ENCODE assay signal across 1 cellular context in genomic region chr10:86755740-86756510, GRCh38.
TF ChIP-seq lines count a peak whose summit lies in the region.

No MANE protein-coding gene starts in this region.

TF ChIP-seq in HEK293, 187 proteins besides CTCF, POLR2A, EP300 and RAD21 (continued from another document):
- TF ChIP-seq ZNF449 (tag by site-specific recombination; IDR thresholded peaks at IDR 0.05) (peak; percentile 70), KLF7 (tag by site-specific recombination; IDR thresholded peaks at IDR 0.05; ENCODE audit: borderline replicate concordance) (peak; percentile 26; the same call in 1 of the 2 replicates), ZNF677 (tag by site-specific recombination; IDR thresholded peaks at IDR 0.05) (0 out of 2 replicates have a peak, but pooled peaks have one; percentile 5), YY2 (tag by site-specific recombination; IDR thresholded peaks at IDR 0.05) (peak; percentile 61; the same call in 1 of the 2 replicates), ZBTB10 (tag by site-specific recombination; IDR thresholded peaks at IDR 0.05) (peak; percentile 69), ZNF76 (tag by site-specific recombination; IDR thresholded peaks at IDR 0.05; ENCODE audit: borderline replicate concordance, low read depth) (peak; percentile 50; the same call in 1 of the 2 replicates), ZNF394 (tag by site-specific recombination; IDR thresholded peaks at IDR 0.05; ENCODE audit: borderline replicate concordance) (peak; percentile 74), ZBTB8A (tag by site-specific recombination; IDR thresholded peaks at IDR 0.05) (peak; percentile 99), ZNF324 (tag by site-specific recombination; IDR thresholded peaks at IDR 0.05) (no peak; the same call in 1 of the 2 replicates), KLF17 (tag by site-specific recombination; IDR thresholded peaks at IDR 0.05) (peak; percentile 62; the same call in 1 of the 2 replicates), ZNF114 (tag by site-specific recombination; IDR thresholded peaks at IDR 0.05) (no peak), ZNF777 (tag by site-specific recombination; IDR thresholded peaks at IDR 0.05; ENCODE audit: borderline replicate concordance) (peak; percentile 20; the same call in 1 of the 2 replicates), ZNF473 (tag by site-specific recombination; IDR thresholded peaks at IDR 0.05) (no peak), ZSCAN23 (tag by site-specific recombination; IDR thresholded peaks at IDR 0.05) (0 out of 2 replicates have a peak, but pooled peaks have one; percentile 13), IKZF3 (tag by site-specific recombination; IDR thresholded peaks at IDR 0.05) (peak; percentile 82), ZNF501 (tag by site-specific recombination; IDR thresholded peaks at IDR 0.05) (peak; percentile 81), MZF1 (tag by site-specific recombination; IDR thresholded peaks at IDR 0.05; ENCODE audit: borderline replicate concordance) (peak; percentile 60; the same call in 1 of the 2 replicates), ZBTB17 (tag by site-specific recombination; IDR thresholded peaks at IDR 0.05) (peak; percentile 87), ZBTB11 (tag by site-specific recombination; conservative IDR thresholded peaks at IDR 0.05; ENCODE audit: low read depth) (peak; percentile 23; the same call in 1 of the 2 replicates), ZNF549 (tag by site-specific recombination; IDR thresholded peaks at IDR 0.05) (0 out of 2 replicates have a peak, but pooled peaks have one; percentile 4), ZFHX2 (tag by site-specific recombination; conservative IDR thresholded peaks at IDR 0.05) (peak; percentile 48; the same call in 1 of the 2 replicates), GLIS1 (tag by site-specific recombination; IDR thresholded peaks at IDR 0.05) (peak; percentile 29; the same call in 1 of the 2 replicates), ZNF335 (tag by site-specific recombination; conservative IDR thresholded peaks at IDR 0.05) (peak; percentile 98), TSHZ1 (tag by site-specific recombination; IDR thresholded peaks at IDR 0.05; ENCODE audit: borderline replicate concordance) (no peak), ZNF223 (tag by site-specific recombination; IDR thresholded peaks at IDR 0.05) (peak; percentile 95), ZNF366 (tag by site-specific recombination; conservative IDR thresholded peaks at IDR 0.05) (peak; percentile 21; the same call in 1 of the 2 replicates), ZNF175 (tag by site-specific recombination; IDR thresholded peaks at IDR 0.05) (no peak), KLF8 (tag by site-specific recombination; IDR thresholded peaks at IDR 0.05) (peak; percentile 71; the same call in 1 of the 2 replicates), PATZ1 (tag by site-specific recombination; IDR thresholded peaks at IDR 0.05) (peak; percentile 79), ZNF19 (tag by site-specific recombination; IDR thresholded peaks at IDR 0.05; ENCODE audit: low read depth) (no peak), ZNF10 (tag by site-specific recombination; IDR thresholded peaks at IDR 0.05) (peak; percentile 13; the same call in 1 of the 2 replicates), BCL11B (tag by site-specific recombination; IDR thresholded peaks at IDR 0.05; ENCODE audit: low read depth) (peak; percentile 24; the same call in 1 of the 2 replicates), ZNF558 (tag by site-specific recombination; IDR thresholded peaks at IDR 0.05) (peak; percentile 31; the same call in 1 of the 2 replicates)
TF ChIP-seq in HEK293: peak in this region for 64.
